In genomic region chr13:43831088-43831487, GRCh38 we compare ENCODE assay signal across 23 cellular contexts. TPM values are rescaled to one million over a fixed set of nuclear protein-coding genes. Genes with fewer than 3 reads are reported as not detected.
A peak's percentile ranks its signal among the peaks of the same experiment; 100 is the strongest.
DNase-seq lines count a peak whose midpoint lies in the region; ATAC-seq and TF ChIP-seq lines count a peak whose summit lies in the region.
"Had no signal": no experiment of that assay in that cellular context is flagged by ENCODE, and none has a peak within 500 bp of the region (broad histone marks: within the 10 kb centered on the region; RNA-seq: fewer than 3 reads in every experiment).

No MANE protein-coding gene starts in this region.

- TF ChIP-seq RAD21 in IMR-90 (IDR thresholded peaks at IDR 0.05; ENCODE audit: low read length) = no peak

- no peak overlapping the region for H4K91ac ChIP-seq in IMR-90 (ENCODE audit: insufficient read depth, low read depth, low read length)

- H4K8ac ChIP-seq in IMR-90 (ENCODE audit: low read depth in 2 of 2, low read length in 2 of 2) = no peak overlapping the region

- H3K36me3 Mint-ChIP-seq in effector memory CD8-positive, alpha-beta T cell (ENCODE audit: insufficient read depth) = peaks cover 3% of the 10 kb centered on the region
- H3K36me3 Mint-ChIP-seq: brain; CD4-positive, CD25-positive, alpha-beta regulatory T cell; memory B cell; stimulated activated effector memory CD8-positive, alpha-beta T cell treated with anti-CD3 and anti-CD28 coated beads, Interleukin-12 subunit alpha, Interleukin-12 subunit beta, amount 100 ng/mL, for 72 hours had no signal

- DNase-seq in A172 (ENCODE audit: low spot score) (peak; percentile 21), IMR-90 (peak; percentile 61), mammary epithelial cell (peak; percentile 16), foreskin keratinocyte (peak; percentile 22 to 54), SK-N-DZ (ENCODE audit: low spot score) (no peak), COR-L47 (lab: John Stamatoyannopoulos, UW) (no peak), NCI-H1105 (lab: John Stamatoyannopoulos, UW) (no peak)
- DNase-seq in effector memory CD8-positive, alpha-beta T cell = no peak
- DNase-seq: activated CD4-positive, alpha-beta T cell treated with anti-CD3 and anti-CD28 coated beads, Interleukin-2, amount 50 U/mL, for 48 hours; activated naive CD4-positive, alpha-beta T cell treated with anti-CD3 and anti-CD28 coated beads, Interleukin-2, amount 50 U/mL, for 16 hours; activated T-cell treated with anti-CD3 and anti-CD28 coated beads, Interleukin-2, amount 50 U/mL, for 1 hour; CD4-positive, CD25-positive, alpha-beta regulatory T cell; dermis blood vessel endothelial cell; erythroblast; islet precursor cell; MM.1S; NCI-H1694; thyroid gland had no signal

- H2AFZ ChIP-seq in IMR-90 (replicated peaks; ENCODE audit: low read length, poor library complexity) (no peak overlapping the region), mammary epithelial cell (ENCODE audit: low read depth, low read length) (no peak overlapping the region)

- H3K14ac ChIP-seq in IMR-90 (replicated peaks; ENCODE audit: low read depth, low read length) = no peak overlapping the region

- no peak overlapping the region for H3K4me2 ChIP-seq in IMR-90 (ENCODE audit: low read depth, low read length)
- H3K4me2 ChIP-seq in mammary epithelial cell (ENCODE audit: insufficient read depth, low read depth, low read length) = no peak overlapping the region

- no peaks in the 10 kb centered on the region for H3K36me3 ChIP-seq in IMR-90 (ENCODE audit: control insufficient read depth, insufficient read depth, low read length)
- H3K36me3 ChIP-seq in mammary epithelial cell (ENCODE audit: insufficient read depth, low read length) = no peaks in the 10 kb centered on the region
- H3K36me3 ChIP-seq: thyroid gland had no signal

- no peak overlapping the region for H3K4ac ChIP-seq in IMR-90 (ENCODE audit: low read depth, low read length)

- no peak overlapping the region for H3K27ac Mint-ChIP-seq in effector memory CD8-positive, alpha-beta T cell
- H3K27ac Mint-ChIP-seq: CD4-positive, CD25-positive, alpha-beta regulatory T cell; memory B cell; stimulated activated effector memory CD8-positive, alpha-beta T cell treated with anti-CD3 and anti-CD28 coated beads, Interleukin-12 subunit alpha, Interleukin-12 subunit beta, amount 100 ng/mL, for 72 hours had no signal

- no peak overlapping the region for H2BK15ac ChIP-seq in IMR-90 (ENCODE audit: low read depth, low read length)

- peaks cover 17 to 30% of the 10 kb centered on the region in 2 donors for H3K27me3 Mint-ChIP-seq in effector memory CD8-positive, alpha-beta T cell
- H3K27me3 Mint-ChIP-seq: memory B cell had no signal

- no peaks in the 10 kb centered on the region for H3K79me2 ChIP-seq in mammary epithelial cell (ENCODE audit: insufficient read depth, low read length)

- no TSS peak for BruUV-seq in IMR-90 (replicated peaks; lab: Mats Ljungman, UMichigan)
- BruUV-seq in mammary epithelial cell (replicated peaks; lab: Mats Ljungman, UMichigan) = no TSS peak

- POLR2A ChIA-PET in IMR-90 (lab: Charles Lee; ENCODE audit: unreplicated experiment) = no interaction called here

- H3K9me1 ChIP-seq in IMR-90 (ENCODE audit: insufficient read depth, low read length) = no peaks in the 10 kb centered on the region

- H2BK5ac ChIP-seq in IMR-90 (ENCODE audit: low read depth, low read length, poor library complexity, severe bottlenecking) = peak overlapping the region; percentile 80

- in situ Hi-C loops in IMR-90 (cut with MboI; ENCODE audit: low sequenced_read_pairs) (no loop called here), mammary epithelial cell (cut with MboI; ENCODE audit: low sequenced_read_pairs in 2 of 2) (no loop called here)

- no peaks in the 10 kb centered on the region for H3K4me1 Mint-ChIP-seq in effector memory CD8-positive, alpha-beta T cell (ENCODE audit: low read depth in 2 of 2)
- H3K4me1 Mint-ChIP-seq: CD4-positive, CD25-positive, alpha-beta regulatory T cell; memory B cell; stimulated activated effector memory CD8-positive, alpha-beta T cell treated with anti-CD3 and anti-CD28 coated beads, Interleukin-12 subunit alpha, Interleukin-12 subunit beta, amount 100 ng/mL, for 72 hours had no signal

- no peak overlapping the region for H2AK9ac ChIP-seq in IMR-90 (replicated peaks; ENCODE audit: low read depth, low read length, poor library complexity)

- H4K20me1 ChIP-seq in IMR-90 (ENCODE audit: insufficient read depth, low read length) (no peaks in the 10 kb centered on the region), mammary epithelial cell (ENCODE audit: insufficient read depth, low read length) (no peaks in the 10 kb centered on the region)

- H2BK20ac ChIP-seq in IMR-90 (ENCODE audit: low read depth, low read length) = no peak overlapping the region

- H3K27ac ChIP-seq in IMR-90 (ENCODE audit: insufficient read depth, low read length) = no peak overlapping the region
- no peak overlapping the region for H3K27ac ChIP-seq in mammary epithelial cell (ENCODE audit: insufficient read depth, low read depth, low read length)
- peak overlapping the region; percentile 79 for H3K27ac ChIP-seq in foreskin keratinocyte
- H3K27ac ChIP-seq: thyroid gland, VCaP had no signal

- H3K9me3 ChIP-seq in IMR-90 (ENCODE audit: control insufficient read depth, insufficient read depth, low read length) (no peaks in the 10 kb centered on the region), mammary epithelial cell (replicated peaks; ENCODE audit: insufficient read depth, low read length) (no peaks in the 10 kb centered on the region)
- H3K9me3 ChIP-seq: thyroid gland had no signal

- no peaks in the 10 kb centered on the region for H3K9me3 Mint-ChIP-seq in effector memory CD8-positive, alpha-beta T cell
- H3K9me3 Mint-ChIP-seq: memory B cell; stimulated activated effector memory CD8-positive, alpha-beta T cell treated with anti-CD3 and anti-CD28 coated beads, Interleukin-12 subunit alpha, Interleukin-12 subunit beta, amount 100 ng/mL, for 72 hours had no signal

- no peak overlapping the region for H3K18ac ChIP-seq in IMR-90 (ENCODE audit: low read depth, low read length)

- no peak overlapping the region for H3K9ac ChIP-seq in IMR-90 (ENCODE audit: low read depth, low read length)
- no peak overlapping the region for H3K9ac ChIP-seq in mammary epithelial cell (ENCODE audit: insufficient read depth, low read length)

- no peak overlapping the region for H3K56ac ChIP-seq in IMR-90 (ENCODE audit: extremely low read depth, insufficient read depth, low read length)

- no peak overlapping the region for H4K5ac ChIP-seq in IMR-90 (ENCODE audit: low read depth, low read length)

- TF ChIP-seq POLR2A in IMR-90 (IDR thresholded peaks at IDR 0.05; ENCODE audit: low read depth, low read length) = no peak

- H3K4me3 ChIP-seq in IMR-90 (ENCODE audit: insufficient read depth, low read depth, low read length) (no peak overlapping the region), mammary epithelial cell (replicated peaks in 1 of 3; ENCODE audit: insufficient read depth in 1 of 3, low read depth in 2 of 3, low read length in 3 of 3) (no peak overlapping the region)
- H3K4me3 ChIP-seq: thyroid gland had no signal

- no peak overlapping the region for H3K4me3 Mint-ChIP-seq in effector memory CD8-positive, alpha-beta T cell
- H3K4me3 Mint-ChIP-seq: brain; CD4-positive, CD25-positive, alpha-beta regulatory T cell; memory B cell; stimulated activated effector memory CD8-positive, alpha-beta T cell treated with anti-CD3 and anti-CD28 coated beads, Interleukin-12 subunit alpha, Interleukin-12 subunit beta, amount 100 ng/mL, for 72 hours had no signal

- CTCF ChIA-PET in IMR-90 (lab: Yijun Ruan, JAX) = no interaction called here
- CTCF ChIA-PET in mammary epithelial cell (lab: Charles Lee; ENCODE audit: low non-redundant PET) = no interaction called here

- no peak overlapping the region for H2AK5ac ChIP-seq in IMR-90 (ENCODE audit: low read depth, low read length)

- H3K4me1 ChIP-seq in IMR-90 (ENCODE audit: control insufficient read depth, insufficient read depth, low read length) (peaks cover 1% of the 10 kb centered on the region; the same call in 1 of the 2 replicates), mammary epithelial cell (ENCODE audit: insufficient read depth, low read length) (no peaks in the 10 kb centered on the region), foreskin keratinocyte (peaks cover 14% of the 10 kb centered on the region)
- H3K4me1 ChIP-seq: thyroid gland had no signal

- no peak overlapping the region for H3K23ac ChIP-seq in IMR-90 (ENCODE audit: low read depth, low read length)

- intact Hi-C loops in IMR-90 (cut with micrococcal nuclease) (no loop called here), mammary epithelial cell (cut with micrococcal nuclease) (no loop called here)

- no peaks in the 10 kb centered on the region for H3K79me1 ChIP-seq in IMR-90 (ENCODE audit: low read depth in 1 of 2, low read length in 2 of 2)

- H3K27me3 ChIP-seq in IMR-90 (ENCODE audit: control insufficient read depth, insufficient read depth, low read length) (no peaks in the 10 kb centered on the region), mammary epithelial cell (ENCODE audit: insufficient read depth, low read length) (no peaks in the 10 kb centered on the region), foreskin keratinocyte (no peaks in the 10 kb centered on the region)
- H3K27me3 ChIP-seq: thyroid gland had no signal

- no peak overlapping the region for H2BK120ac ChIP-seq in IMR-90 (ENCODE audit: low read depth, low read length)

- no CpG with 5 or more reads among the region's 2 CpGs for WGBS in IMR-90 (ENCODE audit: extremely low coverage in 2 of 2, insufficient read length in 1 of 2), 2 experiments
- WGBS in mammary epithelial cell (ENCODE audit: low coverage, missing lambda C conversion rate) = 86% methylated on average over 2 of the region's 2 CpGs

- ATAC-seq in IMR-90 (ENCODE audit: low read depth) (peak; percentile 49; the same call in 1 of the 2 replicates), foreskin keratinocyte (peak; percentile 57)
- no peak for ATAC-seq in effector memory CD8-positive, alpha-beta T cell (replicated peaks)
- ATAC-seq: Right ventricle myocardium inferior; stimulated activated effector memory CD8-positive, alpha-beta T cell treated with anti-CD3 and anti-CD28 coated beads, Interleukin-12 subunit alpha, Interleukin-12 subunit beta, amount 100 ng/mL, for 72 hours had no signal

- TF ChIP-seq CTCF in IMR-90 (conservative IDR thresholded peaks at IDR 0.05; ENCODE audit: low read depth, low read length) = no peak
- no peak for TF ChIP-seq CTCF in mammary epithelial cell (conservative IDR thresholded peaks at IDR 0.05 in 1 of 2, IDR thresholded peaks at IDR 0.05 in 1 of 2; ENCODE audit: extremely low read depth in 1 of 2, insufficient read depth in 1 of 2, low read depth in 1 of 2, low read length in 2 of 2)
- no peak for TF ChIP-seq CTCF in foreskin keratinocyte (conservative IDR thresholded peaks at IDR 0.05)

- dilution Hi-C loops in IMR-90 (cut with HindIII; ENCODE audit: low sequenced_read_pairs, unreplicated experiment) (no loop called here), mammary epithelial cell (cut with HindIII; ENCODE audit: low sequenced_read_pairs) (no loop called here)

RNA-seq across cellular contexts. Expression of gene ENOX1, which starts 44.3 kb away (rescaled TPM):
- 1.0 TPM in 1 of 2 replicates, not detected in the other for total RNA-seq in A172 (2014; rRNA removed; shearing (Covaris generic))
- total RNA-seq in IMR-90 (2012; rRNA removed) = 1.3 and 1.9 TPM in 2 replicates
- 0.92 and 0.99 TPM in 2 replicates for polyA plus RNA-seq in IMR-90 (2012; rRNA removed)
- polyA plus RNA-seq in IMR-90 (2012; cell fraction: cytosol; rRNA removed) = 0.56 and 0.59 TPM in 2 replicates
- polyA plus RNA-seq in IMR-90 (2012; cell fraction: nucleus; rRNA removed; ENCODE audit: low replicate concordance) = 0.30 and 1.2 TPM in 2 replicates
- 1 to 10 TPM in 1 of 2 donors, under 1 TPM in 1; 0.17 to 1.2 TPM for total RNA-seq in mammary epithelial cell
- polyA plus RNA-seq in mammary epithelial cell = 1.9 TPM
- not detected for polyA minus RNA-seq in mammary epithelial cell
- total RNA-seq in foreskin keratinocyte = 0.92 and 1.5 TPM in 2 replicates
- 0.55 and 0.66 TPM in 2 replicates for polyA plus RNA-seq in foreskin keratinocyte
- polyA plus RNA-seq in SK-N-DZ (2014; cell fraction: cytosol; rRNA removed) = 30.9 and 31.8 TPM in 2 replicates
- polyA plus RNA-seq in SK-N-DZ (2014; cell fraction: nucleus; rRNA removed) = 14.9 and 17.1 TPM in 2 replicates
- total RNA-seq: CD4-positive, CD25-positive, alpha-beta regulatory T cell had no signal

RNA-seq across cellular contexts. Expression of gene CCDC122, which starts 48.5 kb away (rescaled TPM):
- total RNA-seq in A172 (2014; rRNA removed; shearing (Covaris generic)) = 8.1 and 8.6 TPM in 2 replicates
- 0.72 and 1.9 TPM in 2 replicates for total RNA-seq in IMR-90 (2012; rRNA removed)
- polyA plus RNA-seq in IMR-90 (2012; rRNA removed) = 0.27 and 0.70 TPM in 2 replicates
- 0.12 and 0.21 TPM in 2 replicates for polyA plus RNA-seq in IMR-90 (2012; cell fraction: cytosol; rRNA removed)
- 0.14 and 1.9 TPM in 2 replicates for polyA plus RNA-seq in IMR-90 (2012; cell fraction: nucleus; rRNA removed; ENCODE audit: low replicate concordance)
- 10 to 100 TPM in 1 of 2 donors, 1 to 10 TPM in 1; 6.7 to 12.1 TPM for total RNA-seq in mammary epithelial cell
- polyA plus RNA-seq in mammary epithelial cell = 0.85 TPM
- polyA minus RNA-seq in mammary epithelial cell = 1.2 TPM
- 9.2 and 11.6 TPM in 2 replicates for total RNA-seq in foreskin keratinocyte
- polyA plus RNA-seq in foreskin keratinocyte = 3.5 and 4.0 TPM in 2 replicates
- 2.7 and 11.7 TPM in 2 replicates for polyA plus RNA-seq in SK-N-DZ (2014; cell fraction: cytosol; rRNA removed)
- polyA plus RNA-seq in SK-N-DZ (2014; cell fraction: nucleus; rRNA removed) = 6.7 and 14.2 TPM in 2 replicates

RNA-seq across cellular contexts. Expression of gene LACC1, which starts 48.6 kb away (rescaled TPM):
- 3.1 and 7.9 TPM in 2 replicates for total RNA-seq in A172 (2014; rRNA removed; shearing (Covaris generic))
- total RNA-seq in IMR-90 (2012; rRNA removed) (4.4 and 4.7 TPM in 2 replicates), mammary epithelial cell (10 to 100 TPM in 1 of 2 donors, 1 to 10 TPM in 1; 8.5 to 17.3 TPM), foreskin keratinocyte (6.7 and 8.3 TPM in 2 replicates)
- polyA plus RNA-seq in IMR-90 (2012; rRNA removed) (1.5 and 3.2 TPM in 2 replicates), mammary epithelial cell (4.3 TPM), foreskin keratinocyte (2.2 and 2.5 TPM in 2 replicates)
- 0.76 and 0.83 TPM in 2 replicates for polyA plus RNA-seq in IMR-90 (2012; cell fraction: cytosol; rRNA removed)
- 1.1 and 3.7 TPM in 2 replicates for polyA plus RNA-seq in IMR-90 (2012; cell fraction: nucleus; rRNA removed; ENCODE audit: low replicate concordance)
- polyA minus RNA-seq in mammary epithelial cell = 0.31 TPM
- 0.25 and 0.41 TPM in 2 replicates for polyA plus RNA-seq in SK-N-DZ (2014; cell fraction: cytosol; rRNA removed)
- polyA plus RNA-seq in SK-N-DZ (2014; cell fraction: nucleus; rRNA removed) = 0.52 and 0.66 TPM in 2 replicates

Comparison
In these comparisons a context has a peak if more than half of its experiments do, and no peak if none do; other contexts are left out.
1. DNase-seq: peak in A172 (single experiment), IMR-90 (single experiment), mammary epithelial cell (single experiment) and foreskin keratinocyte (2 of 2); none in SK-N-DZ (single experiment), COR-L47 (single experiment), effector memory CD8-positive, alpha-beta T cell (0 of 3) and NCI-H1105 (single experiment).